In genomic region chr1:40983286-40983685, GRCh38 we compare ENCODE assay signal across 1 cellular context.
TF ChIP-seq lines count a peak whose summit lies in the region.

No MANE protein-coding gene starts in this region.

TF ChIP-seq in A549, 52 proteins besides CTCF, POLR2A, EP300 and RAD21 (continued from another document):
- no peak for TF ChIP-seq POLR2AphosphoS2 (conservative IDR thresholded peaks at IDR 0.05; ENCODE audit: low read length)
- no peak for TF ChIP-seq CBX2 (IDR thresholded peaks at IDR 0.05; ENCODE audit: borderline replicate concordance, low read depth)
TF ChIP-seq in A549: peak in this region for 0.
